In genomic region chr3:114392831-114393230, GRCh38 we compare ENCODE assay signal across 26 cellular contexts.
DNase-seq lines count a peak whose midpoint lies in the region; ATAC-seq and TF ChIP-seq lines count a peak whose summit lies in the region.
"Had no signal": no experiment of that assay in that cellular context is flagged by ENCODE, and none has a peak within 500 bp of the region (broad histone marks: within the 10 kb centered on the region; RNA-seq: fewer than 3 reads in every experiment).

No MANE protein-coding gene starts in this region.

- H3K27ac ChIP-seq in breast epithelium, result peak overlapping the region; percentile 27 to 38
- no peak overlapping the region for H3K27ac ChIP-seq in RWPE2 (ENCODE audit: poor library complexity, severe bottlenecking)
- H3K27ac ChIP-seq in RWPE1, result no peak overlapping the region
- H3K27ac ChIP-seq: A549, HL-60 had no signal

- TF ChIP-seq POLR2A in breast epithelium (IDR thresholded peaks at IDR 0.05), result no peak

- TF ChIP-seq CTCF in breast epithelium (IDR thresholded peaks at IDR 0.05) (no peak), MCF 10A (IDR thresholded peaks at IDR 0.05; ENCODE audit: unreplicated experiment) (no peak), RWPE2 (IDR thresholded peaks at IDR 0.05; ENCODE audit: poor library complexity, severe bottlenecking) (no peak), RWPE1 (conservative IDR thresholded peaks at IDR 0.05; ENCODE audit: low read depth) (no peak)

- no peaks in the 10 kb centered on the region for H3K9me3 Mint-ChIP-seq in MCF 10A (ENCODE audit: unreplicated experiment)
- no peaks in the 10 kb centered on the region for H3K9me3 Mint-ChIP-seq in memory B cell
- H3K9me3 Mint-ChIP-seq: CD14-positive monocyte; T-helper 2 cell treated with Interferon-gamma antibody and Interleukin-4, amounts not matched to agents 5 μg/mL and 100 μg/mL, for 36 hours had no signal

- H3K4me3 Mint-ChIP-seq in MCF 10A (ENCODE audit: unreplicated experiment) (no peak overlapping the region), memory B cell (no peak overlapping the region)
- H3K4me3 Mint-ChIP-seq: B cell; CD14-positive monocyte; T-helper 2 cell treated with Interferon-gamma antibody and Interleukin-4, amounts not matched to agents 5 μg/mL and 100 μg/mL, for 36 hours had no signal

- intact Hi-C loops in breast epithelium (cut with DNase I; ENCODE audit: low total_unique reads), result no loop called here
- intact Hi-C loops in MCF 10A (cut with micrococcal nuclease), result no loop called here

- BruUV-seq in MCF 10A (replicated peaks; lab: Mats Ljungman, UMichigan), result no TSS peak

- CTCF ChIA-PET in MCF 10A (lab: Yijun Ruan, JAX), result interaction anchor here (0.6 to 3.2 kb wide), 4 partner anchors 9 to 556 kb away, joined by 3 to 28 read pairs (median 5); no protein-coding TSS in a partner anchor
- CTCF ChIA-PET in RWPE1 (lab: Yijun Ruan, JAX), result interaction anchor here (0.6 to 2.8 kb wide), 3 partner anchors 9 to 248 kb away, joined by 3 to 14 read pairs (median 7); no protein-coding TSS in a partner anchor

- POLR2A ChIA-PET in MCF 10A (lab: Yijun Ruan, JAX) (no interaction called here), RWPE1 (lab: Yijun Ruan, JAX; ENCODE audit: low non-redundant PET) (no interaction called here)

- H3K4me3 ChIP-seq in breast epithelium, result no peak overlapping the region
- H3K4me3 ChIP-seq in RWPE2 (ENCODE audit: severe bottlenecking), result no peak overlapping the region
- H3K4me3 ChIP-seq: A549 had no signal

- H3K27me3 Mint-ChIP-seq in MCF 10A (ENCODE audit: insufficient read depth, unreplicated experiment) (no peaks in the 10 kb centered on the region), memory B cell (no peaks in the 10 kb centered on the region)
- H3K27me3 Mint-ChIP-seq: B cell had no signal

- H3K9me3 ChIP-seq in breast epithelium, result no peaks in the 10 kb centered on the region
- no peaks in the 10 kb centered on the region for H3K9me3 ChIP-seq in RWPE2 (ENCODE audit: severe bottlenecking)
- H3K9me3 ChIP-seq: A549, SK-N-SH had no signal

- DNase-seq in breast epithelium (ENCODE audit: low spot score in 2 of 2), result no peak
- DNase-seq in MCF 10A (ENCODE audit: unreplicated experiment), result no peak
- no peak for DNase-seq in RWPE2 (ENCODE audit: low spot score)
- no peak for DNase-seq in memory B cell (ENCODE audit: low spot score in 2 of 2)
- no peak for DNase-seq in RWPE1 (ENCODE audit: low spot score)
- DNase-seq in hypothalamus (lab: John Stamatoyannopoulos, UW), result no peak
- DNase-seq: EL, GF-D8, KBM-7, MV-4-11, NCI-H1105 treated with DMSO at 0.1 percent for 48 hours, NCI-H187 treated with DMSO at 0.1 percent for 48 hours, NCI-H2171, NCI-H345, NCI-H524 treated with DMSO at 0.1 percent for 48 hours, PC-3, RPMI8226, SIG-M5, SK-N-SH had no signal

- H3K36me3 Mint-ChIP-seq in MCF 10A (ENCODE audit: insufficient read depth, unreplicated experiment) (peaks cover 10% of the 10 kb centered on the region), memory B cell (peaks cover 10% of the 10 kb centered on the region)

- peak; percentile 48; the same call in 2 of the 3 replicates for ATAC-seq in RWPE2 (ENCODE audit: low read depth)
- ATAC-seq in memory B cell (ENCODE audit: low read depth), result no peak
- ATAC-seq in HG02885 (IDR thresholded peaks at IDR 0.05; ENCODE audit: poor library complexity, unreplicated experiment), result no peak
- ATAC-seq: A549, HepG2, PC-3 had no signal

- peaks cover 6% of the 10 kb centered on the region for H3K4me1 Mint-ChIP-seq in MCF 10A (ENCODE audit: insufficient read depth, unreplicated experiment)
- peaks cover 32% of the 10 kb centered on the region for H3K4me1 Mint-ChIP-seq in memory B cell

- H3K36me3 ChIP-seq in breast epithelium (no peaks in the 10 kb centered on the region), RWPE2 (ENCODE audit: low read depth) (no peaks in the 10 kb centered on the region)

- H3K4me1 ChIP-seq in breast epithelium (no peaks in the 10 kb centered on the region), RWPE2 (ENCODE audit: insufficient read depth, poor library complexity, severe bottlenecking) (no peaks in the 10 kb centered on the region)
- H3K4me1 ChIP-seq: A549 had no signal

- no peaks in the 10 kb centered on the region for H3K27me3 ChIP-seq in breast epithelium
- H3K27me3 ChIP-seq in RWPE2 (ENCODE audit: insufficient read depth, poor library complexity, severe bottlenecking), result no peaks in the 10 kb centered on the region

- H3K27ac Mint-ChIP-seq in MCF 10A (ENCODE audit: low read depth, unreplicated experiment) (no peak overlapping the region), memory B cell (peak overlapping the region; percentile 60)
- H3K27ac Mint-ChIP-seq: B cell; CD14-positive monocyte; T-helper 2 cell treated with Interferon-gamma antibody and Interleukin-4, amounts not matched to agents 5 μg/mL and 100 μg/mL, for 36 hours had no signal

Comparison
In these comparisons a context has a peak if more than half of its experiments do, and no peak if none do; other contexts are left out.
1. H3K27ac ChIP-seq: peak in breast epithelium (2 of 2); none in RWPE2 (single experiment) and RWPE1 (single experiment).